8 cellular contexts compared by ENCODE assay signal in genomic region chr2:8676915-8677645, GRCh38. TPM values are rescaled to one million over a fixed set of nuclear protein-coding genes. Genes with fewer than 3 reads are reported as not detected.
DNase-seq lines count a peak whose midpoint lies in the region; ATAC-seq and TF ChIP-seq lines count a peak whose summit lies in the region.

No MANE protein-coding gene starts in this region.

- H3K4me3 ChIP-seq in astrocyte of the spinal cord (ENCODE audit: low read depth, low read length): peak overlapping the region; percentile 38

- intact Hi-C loops in cardiac septum (cut with DNase I): loop anchor here (5.0 kb wide), 6 partner anchors 85 to 675 kb away; no protein-coding TSS in a partner anchor
- intact Hi-C loops in left ventricle myocardium superior (cut with micrococcal nuclease): no loop called here

- DNase-seq in cardiac septum (ENCODE audit: low spot score) (peak; percentile 64), left ventricle myocardium superior (no peak), astrocyte of the spinal cord (ENCODE audit: low read depth, low spot score) (no peak), substantia nigra (lab: John Stamatoyannopoulos, UW) (peak in 5 of 49 donors; percentile 2 to 58 (median 16)), GF-D8 (lab: John Stamatoyannopoulos, UW) (no peak), NCI-H2171 (lab: John Stamatoyannopoulos, UW) (no peak), NCI-H2171 treated with DMSO at 0.1 percent for 48 hours (lab: John Stamatoyannopoulos, UW) (no peak)

- TF ChIP-seq CTCF in astrocyte of the spinal cord (IDR thresholded peaks at IDR 0.05; ENCODE audit: low read depth, low read length): no peak

- H3K27me3 ChIP-seq in layer of hippocampus (ENCODE audit: control insufficient read depth, insufficient read depth, low read length): no peaks in the 10 kb centered on the region

- H3K27ac ChIP-seq in layer of hippocampus (ENCODE audit: low read depth, low read length) (peak overlapping the region; percentile 81), substantia nigra (ENCODE audit: low read depth, low read length, poor library complexity, severe bottlenecking) (peak overlapping the region; percentile 58)

- in situ Hi-C loops in astrocyte of the spinal cord (cut with HindIII; ENCODE audit: low sequenced_read_pairs): no loop called here

- no peak for ATAC-seq in left ventricle myocardium superior

RNA-seq across cellular contexts. Expression of gene ID2, which starts 4.8 kb away (rescaled TPM):
- total RNA-seq in cardiac septum: 35.1 TPM
- total RNA-seq in left ventricle myocardium superior: 30.0 TPM
